In the genomic region with DNA sequence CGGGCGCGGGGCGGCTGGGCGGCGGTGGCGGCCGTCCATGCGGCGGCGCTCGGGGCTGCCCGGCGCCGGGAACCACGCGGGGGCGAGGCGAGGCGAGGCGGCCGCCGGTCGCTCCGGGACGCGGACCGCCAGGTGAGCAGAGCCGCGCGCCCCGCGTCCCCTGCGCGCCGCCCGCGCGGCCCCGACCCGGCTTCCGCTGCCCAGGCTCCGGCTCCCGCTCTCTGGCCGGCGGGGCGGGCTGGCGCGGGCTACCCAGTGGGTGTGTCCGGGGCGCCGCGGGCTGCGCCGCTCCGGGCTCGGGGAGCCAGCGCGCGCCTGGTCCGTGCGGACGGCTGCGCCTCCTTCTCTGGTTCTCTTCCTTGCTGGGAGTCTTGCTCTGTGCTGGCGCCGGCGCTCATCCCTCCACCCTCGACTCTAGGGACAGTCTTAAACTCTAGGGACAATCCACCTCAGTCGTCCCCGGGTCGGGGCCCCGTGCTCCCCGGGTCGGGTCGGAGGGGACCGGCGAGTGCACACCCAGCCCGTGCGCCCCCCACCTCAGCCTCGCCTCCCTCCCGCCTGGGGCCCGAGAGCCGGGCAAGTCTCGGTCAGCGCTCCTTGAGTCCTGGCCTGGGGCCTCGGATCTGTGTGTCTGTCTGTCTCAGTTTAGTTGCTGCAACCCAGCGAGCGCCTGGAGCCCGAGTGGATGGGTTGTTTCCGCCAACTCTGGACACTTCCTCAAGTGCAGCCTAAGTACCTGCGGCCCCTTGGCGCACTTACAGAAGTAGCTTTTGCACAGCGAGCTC, we compare ENCODE assay signal across 9 cellular contexts. TPM values are rescaled to one million over a fixed set of nuclear protein-coding genes. Genes with fewer than 3 reads are reported as not detected.
A peak's percentile ranks its signal among the peaks of the same experiment; 100 is the strongest.
DNase-seq lines count a peak whose midpoint lies in the region; FAIRE-seq and TF ChIP-seq lines count a peak whose summit lies in the region.
"Had no signal": no experiment of that assay in that cellular context is flagged by ENCODE, and none has a peak within 500 bp of the region (broad histone marks: within the 10 kb centered on the region; RNA-seq: fewer than 3 reads in every experiment).

No MANE protein-coding gene starts in this region.

- peaks cover 6% of the 10 kb centered on the region for H3K4me1 Mint-ChIP-seq in stimulated activated naive CD8-positive, alpha-beta T cell treated with anti-CD3 and anti-CD28 coated beads, Interleukin-15, Interleukin-2, amounts not matched to agents 100 ng/mL and 50 ng/mL, for 24 hours (ENCODE audit: low read depth)

- peak overlapping the region in 1 of 2 donors; percentile 47 for H3K9ac ChIP-seq in kidney (ENCODE audit: low read length in 2 of 2)

- peak overlapping the region; percentile 68 for H3K4me3 Mint-ChIP-seq in stimulated activated naive CD8-positive, alpha-beta T cell treated with anti-CD3 and anti-CD28 coated beads, Interleukin-15, Interleukin-2, amounts not matched to agents 100 ng/mL and 50 ng/mL, for 24 hours

- DNase-seq in NCI-H1436 (lab: John Stamatoyannopoulos, UW) (peak; percentile 19), NCI-H1436 treated with DMSO at 0.1 percent for 48 hours (lab: John Stamatoyannopoulos, UW) (no peak), NCI-H226 (peak; percentile 46), T47D (ENCODE audit: low read depth in 1 of 2, low spot score in 1 of 2) (peak; percentile 70), kidney (peak; percentile 80), NCI-H1092 (lab: John Stamatoyannopoulos, UW) (no peak)
- DNase-seq: DND-41 had no signal

- no peaks in the 10 kb centered on the region for H3K36me3 Mint-ChIP-seq in stimulated activated naive CD8-positive, alpha-beta T cell treated with anti-CD3 and anti-CD28 coated beads, Interleukin-15, Interleukin-2, amounts not matched to agents 100 ng/mL and 50 ng/mL, for 24 hours (ENCODE audit: low read depth)

- H3K4me1 ChIP-seq in HEK293 (ENCODE audit: control insufficient read depth, insufficient read depth, low read length) (peaks cover 2% of the 10 kb centered on the region; the same call in 1 of the 2 replicates), kidney (ENCODE audit: control insufficient read depth in 1 of 2, insufficient read depth in 1 of 2, low read depth in 1 of 2, low read length in 2 of 2) (peaks cover 2 to 4% of the 10 kb centered on the region in 2 donors)

- H3K27ac Mint-ChIP-seq in stimulated activated naive CD8-positive, alpha-beta T cell treated with anti-CD3 and anti-CD28 coated beads, Interleukin-15, Interleukin-2, amounts not matched to agents 100 ng/mL and 50 ng/mL, for 24 hours, result no peak overlapping the region

- POLR2A ChIA-PET in HEK293 (lab: Yijun Ruan, JAX), result interaction anchor here (1.0 kb wide), 1 partner anchor 329 kb away, joined by 5 read pairs; no protein-coding TSS in a partner anchor

- H3K4me3 ChIP-seq in HEK293 (ENCODE audit: low read depth, low read length) (peak overlapping the region; percentile 60), kidney (ENCODE audit: low read length in 2 of 2) (peak overlapping the region; percentile 38 to 54)

- in situ Hi-C loops in T47D (cut with HindIII; ENCODE audit: low pct_unique_long_range_greater_than_20kb, low sequenced_read_pairs), result no loop called here

- no peaks in the 10 kb centered on the region for H3K9me3 Mint-ChIP-seq in stimulated activated naive CD8-positive, alpha-beta T cell treated with anti-CD3 and anti-CD28 coated beads, Interleukin-15, Interleukin-2, amounts not matched to agents 100 ng/mL and 50 ng/mL, for 24 hours

- intact Hi-C loops in kidney (cut with DNase I), result loop anchor here (10.0 kb wide), 1 partner anchor 319 kb away; no protein-coding TSS in a partner anchor

- no peaks in the 10 kb centered on the region for H3K9me3 ChIP-seq in HEK293 (ENCODE audit: control insufficient read depth, insufficient read depth, low read depth, low read length)
- no peaks in the 10 kb centered on the region for H3K9me3 ChIP-seq in kidney (ENCODE audit: control insufficient read depth in 1 of 2, low read length in 2 of 2)

- peaks cover 55% of the 10 kb centered on the region for H3K27me3 Mint-ChIP-seq in stimulated activated naive CD8-positive, alpha-beta T cell treated with anti-CD3 and anti-CD28 coated beads, Interleukin-15, Interleukin-2, amounts not matched to agents 100 ng/mL and 50 ng/mL, for 24 hours

- no peaks in the 10 kb centered on the region for H3K36me3 ChIP-seq in HEK293 (ENCODE audit: control insufficient read depth in 2 of 2, insufficient read depth in 1 of 2, low read length in 2 of 2)
- no peaks in the 10 kb centered on the region for H3K36me3 ChIP-seq in kidney (ENCODE audit: control insufficient read depth in 1 of 2, insufficient read depth in 2 of 2, low read length in 2 of 2)

- CTCF ChIA-PET in HEK293 (lab: Yijun Ruan, JAX), result interaction anchor here (0.5 to 2.1 kb wide), 32 partner anchors 9 to 922 kb away, joined by 3 to 9 read pairs (median 4); no protein-coding TSS in a partner anchor

- H3K27ac ChIP-seq in HEK293 (ENCODE audit: extremely low read depth, low read depth, low read length), result peak overlapping the region; percentile 89
- H3K27ac ChIP-seq in kidney (ENCODE audit: low read depth in 2 of 2, low read length in 2 of 2), result peak overlapping the region in 1 of 2 donors; percentile 63

- TF ChIP-seq CTCF in HEK293 (tag by site-specific recombination; IDR thresholded peaks at IDR 0.05) (peak; percentile 29; the same call in 1 of the 2 replicates), kidney (IDR thresholded peaks at IDR 0.05; ENCODE audit: borderline replicate concordance, extremely low read depth, insufficient read depth) (no peak)

- no peak for FAIRE-seq in kidney (lab: Jason Lieb, UNC)

TF ChIP-seq in HEK293, 187 proteins besides CTCF, POLR2A, EP300 and RAD21 (continues in another document):
- TF ChIP-seq ZSCAN30 (tag by site-specific recombination; IDR thresholded peaks at IDR 0.05) (peak; percentile 45; the same call in 1 of the 2 replicates), GLIS2 (tag by site-specific recombination; IDR thresholded peaks at IDR 0.05) (peak; percentile 66), KLF16 (tag by site-specific recombination; IDR thresholded peaks at IDR 0.05) (no peak), ZNF223 (tag by site-specific recombination; IDR thresholded peaks at IDR 0.05) (no peak), ZBTB17 (tag by site-specific recombination; IDR thresholded peaks at IDR 0.05) (peak; percentile 75), SP3 (tag by site-specific recombination; IDR thresholded peaks at IDR 0.05) (no peak), ZSCAN16 (tag by site-specific recombination; IDR thresholded peaks at IDR 0.05) (no peak), ZNF335 (tag by site-specific recombination; conservative IDR thresholded peaks at IDR 0.05) (peak; percentile 93), ZNF843 (tag by site-specific recombination; IDR thresholded peaks at IDR 0.05) (0 out of 2 replicates have a peak, but pooled peaks have one; percentile 22), ZBTB20 (tag by site-specific recombination; IDR thresholded peaks at IDR 0.05) (peak; percentile 50; the same call in 1 of the 2 replicates), HOXA7 (CRISPR knock-in tag; IDR thresholded peaks at IDR 0.05; ENCODE audit: borderline replicate concordance) (no peak)
- TF ChIP-seq, protein P1, sequence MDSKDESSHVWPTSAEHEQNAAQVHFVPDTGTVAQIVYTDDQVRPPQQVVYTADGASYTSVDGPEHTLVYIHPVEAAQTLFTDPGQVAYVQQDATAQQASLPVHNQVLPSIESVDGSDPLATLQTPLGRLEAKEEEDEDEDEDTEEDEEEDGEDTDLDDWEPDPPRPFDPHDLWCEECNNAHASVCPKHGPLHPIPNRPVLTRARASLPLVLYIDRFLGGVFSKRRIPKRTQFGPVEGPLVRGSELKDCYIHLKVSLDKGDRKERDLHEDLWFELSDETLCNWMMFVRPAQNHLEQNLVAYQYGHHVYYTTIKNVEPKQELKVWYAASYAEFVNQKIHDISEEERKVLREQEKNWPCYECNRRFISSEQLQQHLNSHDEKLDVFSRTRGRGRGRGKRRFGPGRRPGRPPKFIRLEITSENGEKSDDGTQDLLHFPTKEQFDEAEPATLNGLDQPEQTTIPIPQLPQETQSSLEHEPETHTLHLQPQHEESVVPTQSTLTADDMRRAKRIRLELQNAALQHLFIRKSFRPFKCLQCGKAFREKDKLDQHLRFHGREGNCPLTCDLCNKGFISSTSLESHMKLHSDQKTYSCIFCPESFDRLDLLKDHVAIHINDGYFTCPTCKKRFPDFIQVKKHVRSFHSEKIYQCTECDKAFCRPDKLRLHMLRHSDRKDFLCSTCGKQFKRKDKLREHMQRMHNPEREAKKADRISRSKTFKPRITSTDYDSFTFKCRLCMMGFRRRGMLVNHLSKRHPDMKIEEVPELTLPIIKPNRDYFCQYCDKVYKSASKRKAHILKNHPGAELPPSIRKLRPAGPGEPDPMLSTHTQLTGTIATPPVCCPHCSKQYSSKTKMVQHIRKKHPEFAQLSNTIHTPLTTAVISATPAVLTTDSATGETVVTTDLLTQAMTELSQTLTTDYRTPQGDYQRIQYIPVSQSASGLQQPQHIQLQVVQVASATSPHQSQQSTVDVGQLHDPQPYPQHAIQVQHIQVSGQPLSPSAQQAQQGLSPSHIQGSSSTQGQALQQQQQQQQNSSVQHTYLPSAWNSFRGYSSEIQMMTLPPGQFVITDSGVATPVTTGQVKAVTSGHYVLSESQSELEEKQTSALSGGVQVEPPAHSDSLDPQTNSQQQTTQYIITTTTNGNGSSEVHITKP (tag by site-specific recombination; IDR thresholded peaks at IDR 0.05), result peak; percentile 9; the same call in 1 of the 2 replicates
- TF ChIP-seq, protein P2, sequence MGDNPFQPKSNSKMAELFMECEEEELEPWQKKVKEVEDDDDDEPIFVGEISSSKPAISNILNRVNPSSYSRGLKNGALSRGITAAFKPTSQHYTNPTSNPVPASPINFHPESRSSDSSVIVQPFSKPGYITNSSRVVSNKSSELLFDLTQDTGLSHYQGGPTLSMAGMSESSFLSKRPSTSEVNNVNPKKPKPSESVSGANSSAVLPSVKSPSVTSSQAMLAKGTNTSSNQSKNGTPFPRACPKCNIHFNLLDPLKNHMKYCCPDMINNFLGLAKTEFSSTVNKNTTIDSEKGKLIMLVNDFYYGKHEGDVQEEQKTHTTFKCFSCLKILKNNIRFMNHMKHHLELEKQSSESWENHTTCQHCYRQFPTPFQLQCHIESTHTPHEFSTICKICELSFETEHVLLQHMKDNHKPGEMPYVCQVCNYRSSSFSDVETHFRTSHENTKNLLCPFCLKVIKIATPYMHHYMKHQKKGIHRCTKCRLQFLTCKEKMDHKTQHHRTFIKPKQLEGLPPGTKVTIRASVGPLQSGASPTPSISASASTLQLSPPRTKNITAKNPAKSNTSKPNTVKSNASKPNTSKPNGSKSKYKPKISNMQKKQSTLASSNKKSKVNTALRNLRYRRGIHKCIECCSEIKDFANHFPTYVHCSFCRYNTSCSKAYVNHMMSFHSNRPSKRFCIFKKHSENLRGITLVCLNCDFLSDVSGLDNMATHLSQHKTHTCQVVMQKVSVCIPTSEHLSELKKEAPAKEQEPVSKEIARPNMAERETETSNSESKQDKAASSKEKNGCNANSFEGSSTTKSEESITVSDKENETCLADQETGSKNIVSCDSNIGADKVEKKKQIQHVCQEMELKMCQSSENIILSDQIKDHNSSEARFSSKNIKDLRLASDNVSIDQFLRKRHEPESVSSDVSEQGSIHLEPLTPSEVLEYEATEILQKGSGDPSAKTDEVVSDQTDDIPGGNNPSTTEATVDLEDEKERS (tag by site-specific recombination; IDR thresholded peaks at IDR 0.05), result no peak

RNA-seq across cellular contexts. Expression of a gene that starts 0.5 kb away (rescaled TPM):
- total RNA-seq in kidney, result 36.3 TPM
- polyA plus RNA-seq in kidney (ENCODE audit: insufficient read depth, low read depth, low replicate concordance), result 9.4 TPM

Comparison
In these comparisons a context has a peak if more than half of its experiments do, and no peak if none do; other contexts are left out.
1. DNase-seq: peak in NCI-H1436 (single experiment), NCI-H226 (single experiment), T47D (2 of 2) and kidney (single experiment); none in NCI-H1436 treated with DMSO at 0.1 percent for 48 hours (single experiment) and NCI-H1092 (single experiment).